In the genomic region with DNA sequence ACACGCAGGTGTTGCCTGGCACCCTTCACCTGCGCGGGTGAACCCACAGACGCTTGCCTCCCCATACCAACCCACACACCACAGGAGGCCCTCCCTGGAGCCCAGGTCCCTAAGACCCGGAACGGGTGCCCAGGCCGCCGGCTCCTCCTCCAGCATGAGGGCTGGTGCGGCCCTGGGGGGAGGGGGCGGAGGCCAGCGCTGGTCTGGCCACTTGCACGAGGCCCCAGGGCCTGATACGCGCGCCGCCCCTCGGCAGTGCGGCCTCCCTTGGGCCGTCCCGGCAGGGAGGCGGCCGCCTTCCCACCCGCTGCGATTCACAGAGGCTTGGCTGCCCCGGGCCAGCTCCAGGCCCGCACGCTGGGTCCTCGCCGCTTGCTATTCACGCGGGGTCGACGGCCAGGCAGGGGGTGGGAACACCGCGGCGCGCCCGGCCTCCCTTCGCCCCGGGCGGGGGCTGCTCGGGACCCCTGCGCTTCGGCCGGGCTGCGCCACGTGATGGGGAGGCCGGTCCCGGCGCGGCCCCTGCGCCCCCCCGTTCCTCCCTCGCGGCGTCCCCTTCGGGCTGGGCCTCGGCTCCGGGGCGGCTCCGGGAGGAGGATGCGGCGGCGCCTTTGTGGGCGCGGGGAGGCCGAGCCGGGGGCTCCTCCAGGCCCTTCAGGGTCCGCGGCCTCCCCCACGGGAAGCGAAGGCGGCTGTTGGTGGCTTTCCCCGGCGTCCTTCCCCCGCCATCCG, we compare ENCODE assay signal across 8 cellular contexts. TPM values are rescaled to one million over a fixed set of nuclear protein-coding genes. Genes with fewer than 3 reads are reported as not detected.
DNase-seq lines count a peak whose midpoint lies in the region; ATAC-seq and TF ChIP-seq lines count a peak whose summit lies in the region.

No MANE protein-coding gene starts in this region.

- POLR2A ChIA-PET in SK-N-SH (lab: Yijun Ruan, JAX): interaction anchor here (0.5 to 2.2 kb wide), 14 partner anchors 9 to 186 kb away, joined by 3 to 19 read pairs (median 4); a partner anchor contains a TSS

- H4K20me1 ChIP-seq in SK-N-SH (ENCODE audit: insufficient read depth): peaks cover 23% of the 10 kb centered on the region

- TF ChIP-seq POLR2A in lower leg skin (IDR thresholded peaks at IDR 0.05): no peak

- no peak for TF ChIP-seq RAD21 in SK-N-SH (IDR thresholded peaks at IDR 0.05; ENCODE audit: low read length)

- H3K79me2 ChIP-seq in SK-N-SH (ENCODE audit: insufficient read depth): peaks cover 39% of the 10 kb centered on the region

- H3K4me3 ChIP-seq in SK-N-SH (ENCODE audit: low read depth in 2 of 2, low read length in 1 of 2) (peak overlapping the region; percentile 86 to 94), lower leg skin (ENCODE audit: low read depth, poor library complexity, severe bottlenecking) (peak overlapping the region; percentile 72)

- DNase-seq in NOMO-1 treated with dmso at 0.1 percent for 144 hours (lab: John Stamatoyannopoulos, UW; ENCODE audit: unreplicated experiment): peak; percentile 12
- DNase-seq in NOMO-1 treated with DMSO at 0.1 percent for 48 hours (lab: John Stamatoyannopoulos, UW; ENCODE audit: unreplicated experiment): no peak
- DNase-seq in SK-N-SH: peak; percentile 91
- peak; percentile 25 for DNase-seq in dedifferentiated amniotic fluid mesenchymal stem cell (ENCODE audit: extremely low spot score)
- DNase-seq in lower leg skin (ENCODE audit: low spot score in 2 of 2): no peak
- DNase-seq in substantia nigra (lab: John Stamatoyannopoulos, UW): peak in 16 of 49 donors; percentile 9 to 71 (median 45)
- no peak for DNase-seq in NCI-H1930 (lab: John Stamatoyannopoulos, UW)

- TF ChIP-seq EP300 in SK-N-SH (IDR thresholded peaks at IDR 0.05; ENCODE audit: borderline replicate concordance in 1 of 2, low read depth in 1 of 2, low read length in 1 of 2): no peak

- no peaks in the 10 kb centered on the region for H3K9me2 ChIP-seq in SK-N-SH

- no peaks in the 10 kb centered on the region for H3K9me3 ChIP-seq in SK-N-SH

- ATAC-seq in HG02885 (IDR thresholded peaks at IDR 0.05; ENCODE audit: poor library complexity, unreplicated experiment): peak; percentile 3

- intact Hi-C loops in lower leg skin (cut with DNase I; ENCODE audit: low total_unique reads): no loop called here

- 11% methylated on average over 12 of the region's 77 CpGs for WGBS in SK-N-SH (ENCODE audit: low lambda C conversion rate)
- WGBS in lower leg skin, 2 donors: 1% methylated on average over 18 to 43 of the region's 77 CpGs

- H3K27me3 ChIP-seq in SK-N-SH (ENCODE audit: insufficient read depth): no peaks in the 10 kb centered on the region

- TF ChIP-seq CTCF in SK-N-SH (IDR thresholded peaks at IDR 0.05) (no peak), lower leg skin (IDR thresholded peaks at IDR 0.05) (no peak)

- H3K9ac ChIP-seq in SK-N-SH: peak overlapping the region; percentile 88

- H3K36me3 ChIP-seq in SK-N-SH (replicated peaks in 1 of 2; ENCODE audit: control insufficient read depth in 1 of 2, insufficient read depth in 2 of 2, low read length in 1 of 2): peaks cover 20 to 35% of the 10 kb centered on the region in 2 experiments

- H2AFZ ChIP-seq in SK-N-SH (ENCODE audit: low read depth): no peak overlapping the region

- peaks cover 12% of the 10 kb centered on the region for H3F3A ChIP-seq in SK-N-SH (replicated peaks; ENCODE audit: insufficient read depth)

- H3K4me2 ChIP-seq in SK-N-SH: peak overlapping the region; percentile 100

- H3K27ac ChIP-seq in SK-N-SH (ENCODE audit: low read depth in 2 of 2, low read length in 1 of 2) (peak overlapping the region; percentile 77 to 94), substantia nigra (ENCODE audit: low read depth, low read length, poor library complexity, severe bottlenecking) (peak overlapping the region; percentile 91)

- H3K4me1 ChIP-seq in SK-N-SH (ENCODE audit: control insufficient read depth in 1 of 2, insufficient read depth in 2 of 2, low read depth in 1 of 2, low read length in 1 of 2): peaks cover 21 to 47% of the 10 kb centered on the region in 2 experiments

- CTCF ChIA-PET in SK-N-SH (lab: Yijun Ruan, JAX): interaction anchor here (1.0 to 2.6 kb wide), 8 partner anchors 9 to 138 kb away, joined by 3 to 14 read pairs (median 6); a partner anchor contains a TSS

TF ChIP-seq in SK-N-SH, 30 proteins besides CTCF, POLR2A, EP300 and RAD21:
- TF ChIP-seq CHD2 (IDR thresholded peaks at IDR 0.05; ENCODE audit: low read length, partially characterized antibody) (peak; percentile 67), TAF1 (IDR thresholded peaks at IDR 0.05; ENCODE audit: borderline replicate concordance, low read depth, low read length) (0 out of 2 replicates have a peak, but pooled peaks have one; percentile 18), POLR2AphosphoS5 (IDR thresholded peaks at IDR 0.05; ENCODE audit: low read depth, low read length) (no peak), MXI1 (IDR thresholded peaks at IDR 0.05; ENCODE audit: low read depth, low read length) (peak; percentile 71), ELF1 (IDR thresholded peaks at IDR 0.05) (no peak), TEAD4 (IDR thresholded peaks at IDR 0.05; ENCODE audit: borderline replicate concordance, insufficient read depth) (no peak), SMC3 (IDR thresholded peaks at IDR 0.05; ENCODE audit: low read depth, low read length) (no peak)
- TF ChIP-seq, protein P1, sequence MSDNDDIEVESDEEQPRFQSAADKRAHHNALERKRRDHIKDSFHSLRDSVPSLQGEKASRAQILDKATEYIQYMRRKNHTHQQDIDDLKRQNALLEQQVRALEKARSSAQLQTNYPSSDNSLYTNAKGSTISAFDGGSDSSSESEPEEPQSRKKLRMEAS (IDR thresholded peaks at IDR 0.05; ENCODE audit: low read depth): peak; percentile 85
- TF ChIP-seq, protein P2, sequence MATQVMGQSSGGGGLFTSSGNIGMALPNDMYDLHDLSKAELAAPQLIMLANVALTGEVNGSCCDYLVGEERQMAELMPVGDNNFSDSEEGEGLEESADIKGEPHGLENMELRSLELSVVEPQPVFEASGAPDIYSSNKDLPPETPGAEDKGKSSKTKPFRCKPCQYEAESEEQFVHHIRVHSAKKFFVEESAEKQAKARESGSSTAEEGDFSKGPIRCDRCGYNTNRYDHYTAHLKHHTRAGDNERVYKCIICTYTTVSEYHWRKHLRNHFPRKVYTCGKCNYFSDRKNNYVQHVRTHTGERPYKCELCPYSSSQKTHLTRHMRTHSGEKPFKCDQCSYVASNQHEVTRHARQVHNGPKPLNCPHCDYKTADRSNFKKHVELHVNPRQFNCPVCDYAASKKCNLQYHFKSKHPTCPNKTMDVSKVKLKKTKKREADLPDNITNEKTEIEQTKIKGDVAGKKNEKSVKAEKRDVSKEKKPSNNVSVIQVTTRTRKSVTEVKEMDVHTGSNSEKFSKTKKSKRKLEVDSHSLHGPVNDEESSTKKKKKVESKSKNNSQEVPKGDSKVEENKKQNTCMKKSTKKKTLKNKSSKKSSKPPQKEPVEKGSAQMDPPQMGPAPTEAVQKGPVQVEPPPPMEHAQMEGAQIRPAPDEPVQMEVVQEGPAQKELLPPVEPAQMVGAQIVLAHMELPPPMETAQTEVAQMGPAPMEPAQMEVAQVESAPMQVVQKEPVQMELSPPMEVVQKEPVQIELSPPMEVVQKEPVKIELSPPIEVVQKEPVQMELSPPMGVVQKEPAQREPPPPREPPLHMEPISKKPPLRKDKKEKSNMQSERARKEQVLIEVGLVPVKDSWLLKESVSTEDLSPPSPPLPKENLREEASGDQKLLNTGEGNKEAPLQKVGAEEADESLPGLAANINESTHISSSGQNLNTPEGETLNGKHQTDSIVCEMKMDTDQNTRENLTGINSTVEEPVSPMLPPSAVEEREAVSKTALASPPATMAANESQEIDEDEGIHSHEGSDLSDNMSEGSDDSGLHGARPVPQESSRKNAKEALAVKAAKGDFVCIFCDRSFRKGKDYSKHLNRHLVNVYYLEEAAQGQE (IDR thresholded peaks at IDR 0.05; ENCODE audit: low read depth, low read length): 0 out of 2 replicates have a peak, but pooled peaks have one; percentile 32
- TF ChIP-seq, protein P3, sequence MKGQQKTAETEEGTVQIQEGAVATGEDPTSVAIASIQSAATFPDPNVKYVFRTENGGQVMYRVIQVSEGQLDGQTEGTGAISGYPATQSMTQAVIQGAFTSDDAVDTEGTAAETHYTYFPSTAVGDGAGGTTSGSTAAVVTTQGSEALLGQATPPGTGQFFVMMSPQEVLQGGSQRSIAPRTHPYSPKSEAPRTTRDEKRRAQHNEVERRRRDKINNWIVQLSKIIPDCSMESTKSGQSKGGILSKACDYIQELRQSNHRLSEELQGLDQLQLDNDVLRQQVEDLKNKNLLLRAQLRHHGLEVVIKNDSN (IDR thresholded peaks at IDR 0.05; ENCODE audit: borderline replicate concordance, low read depth): peak; percentile 67

RNA-seq across cellular contexts. Expression of a gene that starts 0.7 kb away (rescaled TPM):
- polyA plus RNA-seq in SK-N-SH (2012; rRNA removed): 28.1 and 55.1 TPM in 2 replicates
- polyA plus RNA-seq in SK-N-SH (2012; cell fraction: cytosol; rRNA removed): 15.2 and 34.0 TPM in 2 replicates
- 174 and 219 TPM in 2 replicates for polyA plus RNA-seq in SK-N-SH (2012; cell fraction: nucleus; rRNA removed)
- total RNA-seq in lower leg skin: 100 to 1,000 TPM; 141 to 424 (median 233) TPM

RNA-seq across cellular contexts. Expression of a gene that starts 31.7 kb away (rescaled TPM):
- 144 and 163 TPM in 2 replicates for polyA plus RNA-seq in SK-N-SH (2012; rRNA removed)
- polyA plus RNA-seq in SK-N-SH (2012; cell fraction: cytosol; rRNA removed): 57.9 and 78.7 TPM in 2 replicates
- polyA plus RNA-seq in SK-N-SH (2012; cell fraction: nucleus; rRNA removed): 1,198 and 1,537 TPM in 2 replicates
- total RNA-seq in lower leg skin: 100 to 1,000 TPM in 1 of 4 donors, 10 to 100 TPM in 3; 65.8 to 113 (median 89.8) TPM

RNA-seq across cellular contexts. Expression of a gene that starts 45.7 kb away (rescaled TPM):
- 264 and 272 TPM in 2 replicates for polyA plus RNA-seq in SK-N-SH (2012; rRNA removed)
- polyA plus RNA-seq in SK-N-SH (2012; cell fraction: cytosol; rRNA removed): 79.9 and 147 TPM in 2 replicates
- 584 and 643 TPM in 2 replicates for polyA plus RNA-seq in SK-N-SH (2012; cell fraction: nucleus; rRNA removed)
- 10 to 100 TPM; 57.2 to 99.3 (median 79.1) TPM for total RNA-seq in lower leg skin

RNA-seq across cellular contexts. Expression of a gene that starts 45.7 kb away (rescaled TPM):
- polyA plus RNA-seq in SK-N-SH (2012; rRNA removed): 54.4 and 68.6 TPM in 2 replicates
- 22.9 and 37.2 TPM in 2 replicates for polyA plus RNA-seq in SK-N-SH (2012; cell fraction: cytosol; rRNA removed)
- 329 and 368 TPM in 2 replicates for polyA plus RNA-seq in SK-N-SH (2012; cell fraction: nucleus; rRNA removed)
- total RNA-seq in lower leg skin: 10 to 100 TPM; 44.8 to 83.7 (median 50.9) TPM

RNA-seq across cellular contexts. Expression of a gene that starts 59.9 kb away (rescaled TPM):
- 153 and 190 TPM in 2 replicates for polyA plus RNA-seq in SK-N-SH (2012; rRNA removed)
- 75.6 and 113 TPM in 2 replicates for polyA plus RNA-seq in SK-N-SH (2012; cell fraction: cytosol; rRNA removed)
- polyA plus RNA-seq in SK-N-SH (2012; cell fraction: nucleus; rRNA removed): 168 and 433 TPM in 2 replicates
- total RNA-seq in lower leg skin: 100 to 1,000 TPM; 124 to 199 (median 149) TPM

Comparison
In these comparisons a context has a peak if more than half of its experiments do, and no peak if none do; other contexts are left out.
1. DNase-seq: peak in NOMO-1 treated with dmso at 0.1 percent for 144 hours (single experiment), SK-N-SH (single experiment) and dedifferentiated amniotic fluid mesenchymal stem cell (single experiment); none in NOMO-1 treated with DMSO at 0.1 percent for 48 hours (single experiment), lower leg skin (0 of 2) and NCI-H1930 (0 of 2).